ENCODE assay signal across 8 cellular contexts in the genomic region with DNA sequence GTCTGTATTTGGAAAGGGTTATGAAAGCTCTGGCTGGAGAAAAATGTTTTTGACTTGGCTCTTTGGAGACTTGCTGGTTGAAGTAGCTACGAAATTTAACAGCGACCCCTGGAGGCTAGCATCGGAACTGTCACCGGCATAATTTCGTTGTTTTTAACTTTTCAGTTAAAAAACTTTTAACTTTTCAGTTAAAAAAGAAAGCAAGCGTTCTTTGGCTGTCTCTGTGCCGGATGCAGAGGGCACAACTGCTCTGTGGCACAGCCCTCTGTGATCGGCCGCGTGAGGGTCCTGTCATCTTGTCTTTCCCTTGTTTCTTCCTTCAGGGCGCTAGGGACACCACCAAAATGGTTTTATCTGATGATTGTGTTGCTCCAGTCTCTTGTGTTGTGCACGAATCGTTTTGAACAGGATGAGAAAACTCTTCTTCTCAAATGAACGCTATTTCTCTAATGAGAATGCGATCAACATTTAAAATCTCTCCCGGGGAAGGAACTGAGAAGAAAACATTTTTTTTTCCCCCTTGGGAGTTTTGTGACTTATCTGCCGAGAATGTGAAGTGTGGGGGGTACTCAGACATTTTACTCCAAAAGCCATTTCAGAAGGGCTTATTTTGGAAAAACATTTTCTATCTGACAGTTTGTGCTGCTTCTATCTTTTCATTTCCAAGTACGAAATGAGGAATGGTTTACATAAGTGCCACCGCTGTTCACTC.
DNase-seq lines count a peak whose midpoint lies in the region; ATAC-seq and TF ChIP-seq lines count a peak whose summit lies in the region.

No MANE protein-coding gene starts in this region.

- H3K4me3 ChIP-seq in tibial artery, result peak overlapping the region; percentile 49 to 50

- intact Hi-C loops in tibial artery (cut with DNase I; ENCODE audit: low total_unique reads), result loop anchor here (5.0 kb wide), 1 partner anchor 99 kb away; no protein-coding TSS in a partner anchor

- no peak overlapping the region for H3K27ac Mint-ChIP-seq in nephron

- no peaks in the 10 kb centered on the region for H3K9me3 ChIP-seq in tibial artery

- H3K4me1 Mint-ChIP-seq in nephron, result peaks cover 4% of the 10 kb centered on the region

- peaks cover 10% of the 10 kb centered on the region for H3K9me3 Mint-ChIP-seq in nephron

- H3K4me3 Mint-ChIP-seq in nephron, result peak overlapping the region; percentile 58 to 80 (median 72)

- H3K27me3 Mint-ChIP-seq in nephron (ENCODE audit: low read depth), result peaks cover 24% of the 10 kb centered on the region

- peak; percentile 90 to 93 (median 91) for TF ChIP-seq CTCF in nephron (IDR thresholded peaks at IDR 0.05; ENCODE audit: unreplicated experiment in 3 of 3)
- TF ChIP-seq CTCF in tibial artery (IDR thresholded peaks at IDR 0.05), result peak; percentile 80 to 90

- peaks cover 0 to 9% (median 4%) of the 10 kb centered on the region in 4 donors for H3K4me1 ChIP-seq in tibial artery

- no peaks in the 10 kb centered on the region for H3K36me3 Mint-ChIP-seq in nephron (ENCODE audit: low read depth)

- ATAC-seq in HG03457 (IDR thresholded peaks at IDR 0.05; ENCODE audit: unreplicated experiment), result no peak

- no peaks in the 10 kb centered on the region for H3K27me3 ChIP-seq in tibial artery

- H3K36me3 ChIP-seq in tibial artery, result no peaks in the 10 kb centered on the region

- DNase-seq in NCI-H510A treated with DMSO at 0.1 percent for 48 hours (lab: John Stamatoyannopoulos, UW) (peak; percentile 23), NCI-H510A (lab: John Stamatoyannopoulos, UW) (no peak), NCI-H1092 (lab: John Stamatoyannopoulos, UW) (peak; percentile 12), epidermal melanocyte (ENCODE audit: insufficient read length, low spot score) (peak; percentile 28), tibial artery (no peak)
- peak; percentile 6 to 31 for DNase-seq in activated CD4-positive, alpha-beta T cell treated with anti-CD3 and anti-CD28 coated beads, Interleukin-2, amount 50 U/mL, for 4 hours

- H3K27ac ChIP-seq in tibial artery, result peak overlapping the region; percentile 62 to 73

Comparison
In these comparisons a context has a peak if more than half of its experiments do, and no peak if none do; other contexts are left out.
1. DNase-seq: peak in NCI-H510A treated with DMSO at 0.1 percent for 48 hours (single experiment), NCI-H1092 (single experiment), activated CD4-positive, alpha-beta T cell treated with anti-CD3 and anti-CD28 coated beads, Interleukin-2, amount 50 U/mL, for 4 hours (2 of 2) and epidermal melanocyte (single experiment); none in NCI-H510A (single experiment) and tibial artery (0 of 2).